In the genomic region with DNA sequence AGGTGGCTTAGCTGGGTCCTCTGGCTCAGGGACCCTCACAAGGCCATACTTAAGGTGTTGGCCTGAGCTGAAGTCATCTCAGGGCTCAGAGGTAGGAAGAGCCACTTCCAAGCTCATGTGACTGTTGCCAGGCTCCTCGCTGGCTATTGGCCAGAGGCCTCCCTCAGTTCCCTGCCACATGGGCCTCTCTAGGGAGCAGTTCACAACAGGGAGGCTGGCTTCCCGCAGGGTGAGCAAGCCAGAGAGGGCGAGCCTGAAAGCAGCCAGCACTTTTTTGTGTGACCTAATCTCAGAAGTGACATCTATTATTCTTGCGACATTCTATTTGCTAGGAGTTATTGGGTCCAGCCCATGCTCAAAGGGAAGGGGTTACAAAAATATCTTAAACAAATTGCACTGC, we compare ENCODE assay signal across 14 cellular contexts.
"Had no signal": no experiment of that assay in that cellular context is flagged by ENCODE, and none has a peak within 500 bp of the region (broad histone marks: within the 10 kb centered on the region; RNA-seq: fewer than 3 reads in every experiment).

No MANE protein-coding gene starts in this region.

- H3K9me3 ChIP-seq: ovary, stomach, thoracic aorta, uterus had no signal

- H3K4me1 ChIP-seq: uterus had no signal

- H3K4me3 ChIP-seq: coronary artery, hepatocyte, ovary, stomach, thoracic aorta, uterus had no signal

- H3K4me2 ChIP-seq: hepatocyte had no signal

- H2AFZ ChIP-seq: hepatocyte had no signal

- H3K36me3 ChIP-seq: ovary, stomach, thoracic aorta, uterus had no signal

- DNase-seq: activated CD4-positive, alpha-beta T cell treated with anti-CD3 and anti-CD28 coated beads, Interleukin-2, amount 10 ng/mL, durations not matched to agents 7 days and 5 days; activated CD4-positive, CD25-positive, alpha-beta regulatory T cell; activated CD8-positive, alpha-beta memory T cell treated with anti-CD3 and anti-CD28 coated beads for 24 hours; activated naive CD4-positive, alpha-beta T cell treated with Interleukin-2 at 50 U/mL for 16 hours; caudate nucleus; effector CD4-positive, alpha-beta T cell; nephron progenitor cell; ovary; stimulated activated CD4-positive, alpha-beta T cell treated with anti-CD3 and anti-CD28 coated beads, Interleukin-4, amount 100 ng/mL, for 4 hours; stomach; uterus had no signal

- H3K27me3 ChIP-seq: hepatocyte, ovary, stomach, uterus had no signal

- H3K27ac ChIP-seq: coronary artery, hepatocyte, ovary, stomach, thoracic aorta, uterus had no signal
